In the genomic region with DNA sequence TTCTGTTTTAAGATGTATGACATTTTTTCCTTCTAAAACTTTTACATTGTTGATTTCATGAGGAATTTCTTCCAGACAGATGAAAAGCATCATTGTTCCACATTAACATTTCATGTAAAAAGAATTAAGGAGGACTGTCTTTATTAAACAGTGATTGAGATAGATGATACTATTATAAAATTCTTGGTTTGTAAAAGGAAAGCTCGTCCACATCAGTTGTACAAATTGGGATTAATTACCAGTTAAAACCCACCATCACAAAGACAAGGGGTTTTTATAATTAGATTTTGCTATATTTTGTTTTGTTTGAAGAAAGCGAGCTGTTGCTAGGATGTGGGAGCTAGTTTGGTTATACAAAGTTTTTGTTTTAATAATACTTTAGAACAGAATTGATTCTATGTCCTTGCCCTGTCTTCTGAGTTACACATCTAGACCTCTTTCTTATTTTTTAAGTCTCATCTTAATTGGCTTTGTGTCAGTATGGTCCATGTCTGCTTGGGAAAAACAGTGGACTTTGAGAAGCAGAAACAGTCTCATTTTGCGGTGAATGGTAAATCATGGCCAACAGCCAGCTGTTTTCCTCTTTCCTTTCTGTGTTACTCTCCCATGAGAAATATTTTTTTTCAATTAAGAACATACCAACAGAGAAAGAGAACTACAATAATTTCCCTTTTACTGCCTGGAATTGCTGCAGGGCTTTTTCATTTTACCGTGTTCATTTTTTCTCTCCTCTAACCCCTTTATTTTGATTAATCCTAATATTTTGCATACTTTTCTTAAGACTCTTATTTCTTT, we compare ENCODE assay signal across 9 cellular contexts. TPM values are rescaled to one million over a fixed set of nuclear protein-coding genes. Genes with fewer than 3 reads are reported as not detected.
DNase-seq lines count a peak whose midpoint lies in the region; ATAC-seq and TF ChIP-seq lines count a peak whose summit lies in the region.
"Had no signal": no experiment of that assay in that cellular context is flagged by ENCODE, and none has a peak within 500 bp of the region (broad histone marks: within the 10 kb centered on the region; RNA-seq: fewer than 3 reads in every experiment).

No MANE protein-coding gene starts in this region.

- no peak for ATAC-seq in stimulated activated memory B cell treated with anti-CD40 and anti-IgM and Interleukin-4, amounts not matched to agents 10 μg/mL and 1 μg/mL and 100 μg/mL, for 72 hours
- no peak for ATAC-seq in activated CD4-positive, CD25-positive, alpha-beta regulatory T cell treated with anti-CD3 and anti-CD28 coated beads, Interleukin-2, amount 50 U/mL, for 24 hours
- ATAC-seq in HG02938 (IDR thresholded peaks at IDR 0.05; ENCODE audit: unreplicated experiment) = no peak
- no peak for ATAC-seq in GM18517 (IDR thresholded peaks at IDR 0.05; ENCODE audit: unreplicated experiment)

- H3K9me3 Mint-ChIP-seq in stimulated activated memory B cell treated with anti-CD40 and anti-IgM and Interleukin-4, amounts not matched to agents 10 μg/mL and 1 μg/mL and 100 μg/mL, for 72 hours = no peaks in the 10 kb centered on the region

- H3K9me2 ChIP-seq in GM23248 (ENCODE audit: insufficient read depth) = no peaks in the 10 kb centered on the region

- peaks cover 5% of the 10 kb centered on the region for H3K36me3 Mint-ChIP-seq in stimulated activated memory B cell treated with anti-CD40 and anti-IgM and Interleukin-4, amounts not matched to agents 10 μg/mL and 1 μg/mL and 100 μg/mL, for 72 hours

- peak overlapping the region; percentile 99 for H3K4me2 ChIP-seq in GM23248 (ENCODE audit: unreplicated experiment)
- H3K4me2 ChIP-seq in fibroblast of lung (ENCODE audit: extremely low read depth, insufficient read depth, low read length) = peak overlapping the region; percentile 98

- H3F3A ChIP-seq in GM23248 (ENCODE audit: insufficient read depth) = peaks cover 56% of the 10 kb centered on the region

- H3K4me3 ChIP-seq in GM23248 (peak overlapping the region; percentile 91), WI38 (ENCODE audit: low read depth, low read length) (0 out of 2 replicates have a peak overlapping the region, but pooled peaks have one; percentile 13), fibroblast of lung (replicated peaks in 1 of 4; ENCODE audit: control extremely low read depth in 1 of 4, insufficient read depth in 1 of 4, low read depth in 3 of 4, low read length in 4 of 4) (peak overlapping the region; percentile 6 to 92 (median 44))

- H3K27ac Mint-ChIP-seq in stimulated activated memory B cell treated with anti-CD40 and anti-IgM and Interleukin-4, amounts not matched to agents 10 μg/mL and 1 μg/mL and 100 μg/mL, for 72 hours = peak overlapping the region; percentile 97

- no peak overlapping the region for H3K4me3 Mint-ChIP-seq in stimulated activated memory B cell treated with anti-CD40 and anti-IgM and Interleukin-4, amounts not matched to agents 10 μg/mL and 1 μg/mL and 100 μg/mL, for 72 hours

- peak overlapping the region; percentile 97 for H3K27ac ChIP-seq in GM23248
- H3K27ac ChIP-seq in fibroblast of lung (ENCODE audit: insufficient read depth, low read length) = peak overlapping the region; percentile 3
- no peak overlapping the region for H3K27ac ChIP-seq in substantia nigra (ENCODE audit: low read depth, low read length, poor library complexity, severe bottlenecking)

- H3K9ac ChIP-seq in GM23248 = peak overlapping the region; percentile 91
- H3K9ac ChIP-seq in fibroblast of lung (ENCODE audit: insufficient read depth, low read length) = no peak overlapping the region

- H3K79me2 ChIP-seq in GM23248 (ENCODE audit: insufficient read depth) (peaks cover 35% of the 10 kb centered on the region), fibroblast of lung (ENCODE audit: control insufficient read depth, insufficient read depth, low read length) (peaks cover 39% of the 10 kb centered on the region)

- 43 to 49% methylated on average over 4 of the region's 4 CpGs for WGBS in GM23248 (ENCODE audit: low coverage in 1 of 2, low lambda C conversion rate in 2 of 2, missing lambda C conversion rate in 2 of 2), 2 experiments

- in situ Hi-C loops in GM23248 (cut with MboI) = no loop called here

- peaks cover 57% of the 10 kb centered on the region for H3K4me1 ChIP-seq in GM23248 (ENCODE audit: insufficient read depth)
- H3K4me1 ChIP-seq in fibroblast of lung (ENCODE audit: control insufficient read depth, extremely low read depth, insufficient read depth, low read length) = peaks cover 8% of the 10 kb centered on the region

- H3K27me3 Mint-ChIP-seq in stimulated activated memory B cell treated with anti-CD40 and anti-IgM and Interleukin-4, amounts not matched to agents 10 μg/mL and 1 μg/mL and 100 μg/mL, for 72 hours = no peaks in the 10 kb centered on the region

- H3K4me1 Mint-ChIP-seq in stimulated activated memory B cell treated with anti-CD40 and anti-IgM and Interleukin-4, amounts not matched to agents 10 μg/mL and 1 μg/mL and 100 μg/mL, for 72 hours = peaks cover 54% of the 10 kb centered on the region

- peak; percentile 59 for DNase-seq in GM23248
- peak; percentile 46 to 52 for DNase-seq in fibroblast of lung (ENCODE audit: low read depth in 2 of 2)
- no peak for DNase-seq in substantia nigra (lab: John Stamatoyannopoulos, UW)
- DNase-seq: NCI-H2029 treated with DMSO at 0.1 percent for 48 hours had no signal

- H3K27me3 ChIP-seq in GM23248 (replicated peaks; ENCODE audit: insufficient read depth) (no peaks in the 10 kb centered on the region), fibroblast of lung (ENCODE audit: control insufficient read depth, insufficient read depth, low read length) (no peaks in the 10 kb centered on the region)

- H3K36me3 ChIP-seq in GM23248 (ENCODE audit: low read depth) (no peaks in the 10 kb centered on the region), fibroblast of lung (ENCODE audit: control insufficient read depth, insufficient read depth, low read length) (no peaks in the 10 kb centered on the region)

- H2AFZ ChIP-seq in GM23248 (no peak overlapping the region; the same call in 1 of the 2 replicates), fibroblast of lung (ENCODE audit: low read length) (no peak overlapping the region)

- TF ChIP-seq CTCF in WI38 (IDR thresholded peaks at IDR 0.05; ENCODE audit: low read depth, low read length) (no peak), fibroblast of lung (conservative IDR thresholded peaks at IDR 0.05 in 1 of 2, IDR thresholded peaks at IDR 0.05 in 1 of 2; ENCODE audit: low read depth in 1 of 2, low read length in 2 of 2) (no peak)

- H3K9me3 ChIP-seq in GM23248 (ENCODE audit: low read depth) = no peaks in the 10 kb centered on the region
- no peaks in the 10 kb centered on the region for H3K9me3 ChIP-seq in fibroblast of lung (ENCODE audit: control insufficient read depth, insufficient read depth, low read depth, low read length)

- no peaks in the 10 kb centered on the region for H4K20me1 ChIP-seq in GM23248 (ENCODE audit: insufficient read depth)
- H4K20me1 ChIP-seq in fibroblast of lung (ENCODE audit: control insufficient read depth, extremely low read depth, insufficient read depth, low read length) = no peaks in the 10 kb centered on the region

RNA-seq across cellular contexts. Expression of gene TES, which starts 3.2 kb away (rescaled TPM):
- 32.6 and 41.5 TPM in 2 replicates for total RNA-seq in GM23248 (2014; rRNA removed; shearing (Covaris generic))
- polyA plus RNA-seq in GM23248 (2016; fragmentation: Nextera tagmentation; extraction: Ambion mirVana) = 32.5 and 32.9 TPM in 2 replicates
- 15.4 and 17.7 TPM in 2 replicates for total RNA-seq in fibroblast of lung
- 28.6 and 64.1 TPM in 2 replicates for polyA plus RNA-seq in fibroblast of lung
- polyA plus RNA-seq in fibroblast of lung (2012) = 15.7 and 35.1 TPM in 2 replicates
- 19.3 and 74.3 TPM in 2 replicates for polyA minus RNA-seq in fibroblast of lung (ENCODE audit: low replicate concordance)

Comparison
In these comparisons a context has a peak if more than half of its experiments do, and no peak if none do; other contexts are left out.
1. DNase-seq: peak in GM23248 (single experiment) and fibroblast of lung (2 of 2); none in substantia nigra (0 of 49).
2. H3K4me3 ChIP-seq: peak in every context shown above with its lines; median percentile 91 in GM23248; 44 in fibroblast of lung; 13 in WI38.